Comparison of ENCODE assay signal across 8 cellular contexts in genomic region chr12:12975322-12976077, GRCh38. TPM values are rescaled to one million over a fixed set of nuclear protein-coding genes. Genes with fewer than 3 reads are reported as not detected.
DNase-seq lines count a peak whose midpoint lies in the region; ATAC-seq, FAIRE-seq and TF ChIP-seq lines count a peak whose summit lies in the region.

No MANE protein-coding gene starts in this region.

- H3K36me3 ChIP-seq in Caco-2 (ENCODE audit: control insufficient read depth, insufficient read depth, low read length) (peaks cover 4% of the 10 kb centered on the region; the same call in 1 of the 2 replicates), keratinocyte (ENCODE audit: control insufficient read depth in 2 of 2, extremely low read depth in 1 of 2, insufficient read depth in 2 of 2, low read length in 2 of 2) (peaks cover 14 to 22% of the 10 kb centered on the region in 2 experiments)

- POLR2A ChIA-PET in Caco-2 (lab: Charles Lee), result no interaction called here

- intact Hi-C loops in Caco-2 (cut with micrococcal nuclease; ENCODE audit: unreplicated experiment), result loop anchor here (1.0 to 5.0 kb wide), 3 partner anchors 43 to 187 kb away; no protein-coding TSS in a partner anchor

- H3K79me2 ChIP-seq in keratinocyte (ENCODE audit: control insufficient read depth, insufficient read depth, low read length), result no peaks in the 10 kb centered on the region

- TF ChIP-seq CTCF in Caco-2 (IDR thresholded peaks at IDR 0.05; ENCODE audit: insufficient read depth in 1 of 2, low read depth in 1 of 2, low read length in 1 of 2, severe bottlenecking in 1 of 2, unreplicated experiment in 1 of 2), result peak; percentile 46 to 78
- peak; percentile 38 to 52 (median 45) for TF ChIP-seq CTCF in keratinocyte (optimal IDR thresholded peaks at IDR 0.05 in 1 of 3, IDR thresholded peaks at IDR 0.05 in 1 of 3, conservative IDR thresholded peaks at IDR 0.05 in 1 of 3; ENCODE audit: extremely low read depth in 1 of 3, insufficient read depth in 2 of 3, low read length in 3 of 3)

- DNase-seq in Caco-2 (peak; percentile 70 to 74), HuH-7 (ENCODE audit: low spot score) (peak; percentile 34), amygdala (lab: John Stamatoyannopoulos, UW) (peak in 37 of 56 donors; percentile 7 to 75 (median 34)), keratinocyte (ENCODE audit: low read depth, low spot score) (no peak), GM19238 (ENCODE audit: insufficient read length, low spot score) (no peak), cerebellum (ENCODE audit: low spot score) (no peak)
- no peak for DNase-seq in stimulated activated CD4-positive, alpha-beta T cell treated with anti-CD3 and anti-CD28 coated beads, Interleukin-4, amount 100 ng/mL, for 1 hour

- ATAC-seq in GM21825 (IDR thresholded peaks at IDR 0.05; ENCODE audit: unreplicated experiment), result no peak

- H3K27me3 Mint-ChIP-seq in Caco-2 (ENCODE audit: insufficient read depth, unreplicated experiment), result no peaks in the 10 kb centered on the region

- H4K20me1 ChIP-seq in keratinocyte (ENCODE audit: control insufficient read depth, extremely low read depth, insufficient read depth, low read length), result no peaks in the 10 kb centered on the region

- H3K4me3 ChIP-seq in Caco-2 (ENCODE audit: low read depth, low read length) (no peak overlapping the region), keratinocyte (ENCODE audit: control insufficient read depth in 2 of 3, extremely low read depth in 1 of 3, insufficient read depth in 2 of 3, low read depth in 1 of 3, low read length in 3 of 3) (no peak overlapping the region)

- CTCF ChIA-PET in Caco-2 (lab: Charles Lee), result interaction anchor here (0.6 to 3.4 kb wide), 18 partner anchors 10 to 644 kb away, joined by 3 to 14 read pairs (median 4); no protein-coding TSS in a partner anchor

- no peaks in the 10 kb centered on the region for H3K27me3 ChIP-seq in Caco-2 (replicated peaks; ENCODE audit: control insufficient read depth, insufficient read depth, low read length)
- no peaks in the 10 kb centered on the region for H3K27me3 ChIP-seq in keratinocyte (ENCODE audit: control insufficient read depth, extremely low read depth, insufficient read depth, low read length)

- peaks cover 6% of the 10 kb centered on the region for H3K4me1 Mint-ChIP-seq in Caco-2 (ENCODE audit: low read depth, unreplicated experiment)

- H3K4me1 ChIP-seq in Caco-2 (peaks cover 21% of the 10 kb centered on the region), keratinocyte (ENCODE audit: control insufficient read depth, extremely low read depth, insufficient read depth, low read length) (peaks cover 16% of the 10 kb centered on the region)

- no peak overlapping the region for H3K9ac ChIP-seq in keratinocyte (ENCODE audit: control insufficient read depth, extremely low read depth, insufficient read depth, low read length)

- no peak overlapping the region for H3K27ac Mint-ChIP-seq in Caco-2 (ENCODE audit: unreplicated experiment)

- H3K9me3 ChIP-seq in Caco-2, result peaks cover 4% of the 10 kb centered on the region
- peaks cover 3% of the 10 kb centered on the region for H3K9me3 ChIP-seq in keratinocyte (ENCODE audit: control insufficient read depth, low read depth, low read length)

- H2AFZ ChIP-seq in keratinocyte (ENCODE audit: control insufficient read depth, low read length), result no peak overlapping the region

- H3K27ac ChIP-seq in keratinocyte (ENCODE audit: control insufficient read depth, insufficient read depth, low read length), result peak overlapping the region; percentile 9

- dilution Hi-C loops in keratinocyte (cut with MboI; ENCODE audit: extremely low pct_ligation_motif_present, low sequenced_read_pairs), result no loop called here

- H3K4me3 Mint-ChIP-seq in Caco-2 (ENCODE audit: unreplicated experiment), result no peak overlapping the region

- no peak for FAIRE-seq in keratinocyte (lab: Jason Lieb, UNC)

- no peaks in the 10 kb centered on the region for H3K9me1 ChIP-seq in keratinocyte (ENCODE audit: control insufficient read depth, extremely low read depth, insufficient read depth, low read length)

- H3K4me2 ChIP-seq in keratinocyte (ENCODE audit: control insufficient read depth, extremely low read depth, insufficient read depth, low read depth, low read length), result no peak overlapping the region

- H3K9me3 Mint-ChIP-seq in Caco-2 (ENCODE audit: unreplicated experiment), result peaks cover 33% of the 10 kb centered on the region

- BruUV-seq in Caco-2 (replicated peaks; lab: Mats Ljungman, UMichigan), result no TSS peak

- peaks cover 27% of the 10 kb centered on the region for H3K36me3 Mint-ChIP-seq in Caco-2 (ENCODE audit: insufficient read depth, unreplicated experiment)

RNA-seq across cellular contexts. Expression of gene GPRC5D, which starts 23.5 kb away (rescaled TPM):
- not detected in 2 replicates for total RNA-seq in Caco-2 (2022)
- 0.08 to 0.32 TPM (median 0.19 TPM) in 3 replicates for polyA plus RNA-seq in keratinocyte
- polyA plus RNA-seq in keratinocyte (2011; ENCODE audit: low read depth), result not detected
- 0.12 and 0.36 TPM in 2 replicates for polyA plus RNA-seq in keratinocyte (2011; cell fraction: cytosol; rRNA removed)
- polyA plus RNA-seq in keratinocyte (2011; cell fraction: nucleus; rRNA removed), result 0.20 TPM in 1 of 2 replicates, not detected in the other
- polyA plus RNA-seq in keratinocyte (2012; ENCODE audit: low replicate concordance), result 0.52 and 1.2 TPM in 2 replicates
- 0.86 to 1.7 TPM in 2 of 3 replicates, not detected in the other for polyA minus RNA-seq in keratinocyte
- not detected for polyA minus RNA-seq in keratinocyte (2011; cell fraction: cytosol; rRNA and poly(A)+ RNA removed)
- not detected in 2 replicates for polyA minus RNA-seq in keratinocyte (2011; cell fraction: nucleus; rRNA and poly(A)+ RNA removed)
- total RNA-seq in cerebellum, result not detected

RNA-seq across cellular contexts. Expression of gene HEBP1, which starts 24.6 kb away (rescaled TPM):
- total RNA-seq in Caco-2 (2022) (55.2 and 55.8 TPM in 2 replicates), cerebellum (4.5 TPM)
- 21.5 to 36.9 TPM (median 24.8 TPM) in 3 replicates for polyA plus RNA-seq in keratinocyte
- polyA plus RNA-seq in keratinocyte (2011; ENCODE audit: low read depth), result 28.6 TPM
- polyA plus RNA-seq in keratinocyte (2011; cell fraction: cytosol; rRNA removed), result 35.3 and 35.7 TPM in 2 replicates
- 22.6 and 24.5 TPM in 2 replicates for polyA plus RNA-seq in keratinocyte (2011; cell fraction: nucleus; rRNA removed)
- polyA plus RNA-seq in keratinocyte (2012; ENCODE audit: low replicate concordance), result 36.8 and 44.2 TPM in 2 replicates
- polyA minus RNA-seq in keratinocyte, result 14.2 to 40.1 TPM (median 18.3 TPM) in 3 replicates
- polyA minus RNA-seq in keratinocyte (2011; cell fraction: cytosol; rRNA and poly(A)+ RNA removed), result 26.5 TPM
- polyA minus RNA-seq in keratinocyte (2011; cell fraction: nucleus; rRNA and poly(A)+ RNA removed), result 3.6 and 8.8 TPM in 2 replicates

Comparison
In these comparisons a context has a peak if more than half of its experiments do, and no peak if none do; other contexts are left out.
1. DNase-seq: peak in Caco-2 (2 of 2), HuH-7 (single experiment) and amygdala (37 of 56); none in keratinocyte (single experiment), GM19238 (single experiment), cerebellum (single experiment) and stimulated activated CD4-positive, alpha-beta T cell treated with anti-CD3 and anti-CD28 coated beads, Interleukin-4, amount 100 ng/mL, for 1 hour (single experiment).
2. RNA of gene HEBP1, which starts 24.6 kb away (total RNA-seq): 55.2 to 55.8 TPM in Caco-2; 4.5 TPM in cerebellum (single experiment); every median in the first group is over 10 times any median in the second.